Comparison of ENCODE assay signal across 1 cellular context in the genomic region with DNA sequence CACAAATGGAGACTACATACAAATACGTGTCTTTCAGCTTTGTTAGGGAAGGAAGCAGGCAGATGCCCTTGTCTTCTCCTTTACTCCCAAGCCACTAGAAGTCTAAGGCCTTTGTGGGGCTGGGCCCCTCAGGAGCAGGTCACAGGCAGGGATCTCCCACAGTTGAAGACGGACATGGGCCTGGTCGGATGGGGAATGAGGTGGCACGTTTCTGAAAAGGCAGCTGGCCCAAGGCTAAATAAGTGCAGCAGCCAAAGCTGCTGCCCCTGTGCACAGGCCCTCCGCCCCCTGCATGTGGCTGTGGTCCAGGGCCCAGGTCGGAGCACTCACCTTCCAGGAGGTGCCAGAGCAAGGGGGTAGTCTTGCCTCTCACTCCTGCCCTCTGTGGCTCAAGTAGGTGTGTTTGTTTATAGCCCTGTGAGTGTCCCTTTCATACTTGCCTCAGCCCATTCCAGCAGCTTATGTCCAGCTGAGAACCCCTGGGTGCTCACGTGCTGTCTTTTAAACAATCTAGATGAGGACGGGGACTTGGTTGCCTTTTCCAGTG.
TF ChIP-seq lines count a peak whose summit lies in the region.

No MANE protein-coding gene starts in this region.

TF ChIP-seq in IMR-90, 13 proteins besides CTCF, POLR2A, EP300 and RAD21 (continued from another document):
- TF ChIP-seq BHLHE40 (IDR thresholded peaks at IDR 0.05; ENCODE audit: low read depth, low read length) (no peak), MAFK (IDR thresholded peaks at IDR 0.05; ENCODE audit: low read depth, low read length) (no peak), RFX5 (IDR thresholded peaks at IDR 0.05; ENCODE audit: low read depth, low read length) (no peak), USF2 (IDR thresholded peaks at IDR 0.05; ENCODE audit: low read depth, low read length) (no peak), FOS (IDR thresholded peaks at IDR 0.05; ENCODE audit: low read depth, low read length) (no peak), SMC3 (IDR thresholded peaks at IDR 0.05; ENCODE audit: low read depth, low read length) (no peak), CHD1 (IDR thresholded peaks at IDR 0.05; ENCODE audit: low read depth, low read length) (no peak), CEBPB (IDR thresholded peaks at IDR 0.05; ENCODE audit: low read depth, low read length) (no peak), MAZ (IDR thresholded peaks at IDR 0.05; ENCODE audit: borderline replicate concordance, low read depth, low read length) (no peak), RCOR1 (IDR thresholded peaks at IDR 0.05; ENCODE audit: insufficient replicate concordance, low read length) (no peak), NFE2L2 (IDR thresholded peaks at IDR 0.05; ENCODE audit: low read depth, low read length) (no peak)
- TF ChIP-seq, protein P1, sequence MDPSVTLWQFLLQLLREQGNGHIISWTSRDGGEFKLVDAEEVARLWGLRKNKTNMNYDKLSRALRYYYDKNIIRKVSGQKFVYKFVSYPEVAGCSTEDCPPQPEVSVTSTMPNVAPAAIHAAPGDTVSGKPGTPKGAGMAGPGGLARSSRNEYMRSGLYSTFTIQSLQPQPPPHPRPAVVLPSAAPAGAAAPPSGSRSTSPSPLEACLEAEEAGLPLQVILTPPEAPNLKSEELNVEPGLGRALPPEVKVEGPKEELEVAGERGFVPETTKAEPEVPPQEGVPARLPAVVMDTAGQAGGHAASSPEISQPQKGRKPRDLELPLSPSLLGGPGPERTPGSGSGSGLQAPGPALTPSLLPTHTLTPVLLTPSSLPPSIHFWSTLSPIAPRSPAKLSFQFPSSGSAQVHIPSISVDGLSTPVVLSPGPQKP (IDR thresholded peaks at IDR 0.05; ENCODE audit: borderline replicate concordance, low read depth, low read length), result no peak
